In the genomic region with DNA sequence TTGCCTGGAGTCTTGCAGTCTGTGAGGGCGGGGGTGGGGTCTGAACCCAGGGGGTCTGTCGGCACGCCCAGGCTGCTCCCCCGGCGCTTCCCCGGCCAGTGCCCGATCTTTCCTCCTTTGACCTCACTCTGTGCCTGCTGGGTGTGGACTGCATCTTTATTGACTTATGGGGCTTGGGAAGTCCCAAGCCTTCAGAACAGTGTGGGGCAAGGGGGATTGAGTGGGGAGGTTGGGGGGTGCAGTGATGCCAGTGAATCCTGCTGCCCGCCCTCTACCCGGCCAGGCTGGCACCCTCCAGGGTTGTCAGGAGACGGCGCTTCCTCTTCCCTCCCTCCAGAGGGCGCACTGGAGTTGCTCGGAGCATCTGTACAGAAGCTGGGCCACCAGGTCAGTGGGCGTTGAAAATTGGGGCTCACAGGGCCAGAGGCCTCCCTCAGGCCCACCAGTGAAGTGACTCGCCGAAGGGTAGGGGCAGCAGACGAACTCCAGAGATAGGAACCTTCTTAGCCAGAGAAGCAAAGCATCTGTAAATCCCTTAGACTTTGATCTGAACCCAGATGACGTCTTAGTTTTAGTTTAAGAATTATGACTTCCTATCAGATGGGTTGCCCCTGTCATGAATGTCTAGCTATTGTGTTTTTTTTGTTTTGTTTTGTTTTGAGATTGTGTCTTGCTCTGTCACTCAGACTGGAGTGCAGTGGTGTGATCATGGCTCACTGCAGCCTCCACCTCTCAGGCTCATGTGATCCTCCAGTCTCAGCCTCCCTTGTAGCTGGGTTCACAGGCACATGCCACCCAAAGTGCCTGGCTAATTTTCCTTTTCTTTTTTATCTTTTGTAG, we compare ENCODE assay signal across 8 cellular contexts.
DNase-seq lines count a peak whose midpoint lies in the region; ATAC-seq and TF ChIP-seq lines count a peak whose summit lies in the region.

No MANE protein-coding gene starts in this region.

- no peak for TF ChIP-seq EP300 in sigmoid colon (IDR thresholded peaks at IDR 0.05)

- H3K36me3 ChIP-seq in PC-3 (ENCODE audit: low read depth, low read length) (no peaks in the 10 kb centered on the region), sigmoid colon (no peaks in the 10 kb centered on the region)

- TF ChIP-seq POLR2A in sigmoid colon (IDR thresholded peaks at IDR 0.05): no peak

- H3K4me1 ChIP-seq in PC-3 (ENCODE audit: insufficient read depth, low read length): no peaks in the 10 kb centered on the region
- peaks cover 0 to 10% (median 2%) of the 10 kb centered on the region in 4 donors for H3K4me1 ChIP-seq in sigmoid colon

- H3F3A ChIP-seq in PC-3 (ENCODE audit: low read length, unreplicated experiment): no peaks in the 10 kb centered on the region

- no peak overlapping the region for H3K4me2 ChIP-seq in PC-3 (ENCODE audit: low read length)

- no peaks in the 10 kb centered on the region for H3K9me3 ChIP-seq in PC-3 (ENCODE audit: low read length)
- H3K9me3 ChIP-seq in sigmoid colon: no peaks in the 10 kb centered on the region

- H3K4me3 ChIP-seq in PC-3 (ENCODE audit: low read length) (no peak overlapping the region), sigmoid colon (no peak overlapping the region)

- H3K27ac ChIP-seq in PC-3 (ENCODE audit: low read length) (no peak overlapping the region), sigmoid colon (no peak overlapping the region)

- no TSS peak for BruUV-seq in PC-3 (replicated peaks; lab: Mats Ljungman, UMichigan)

- no peaks in the 10 kb centered on the region for H3K27me3 ChIP-seq in PC-3 (ENCODE audit: low read length)
- H3K27me3 ChIP-seq in sigmoid colon: no peaks in the 10 kb centered on the region

- WGBS in sigmoid colon, 2 donors: 19 to 53% methylated on average over 18 of the region's 18 CpGs

- ATAC-seq in PC-3: peak; percentile 92
- ATAC-seq in activated T-helper 17 cell treated with anti-CD3 and anti-CD28 coated beads, Interleukin-2, amount 50 U/mL, for 72 hours (replicated peaks): peak; percentile 78
- no peak for ATAC-seq in HG02798 (IDR thresholded peaks at IDR 0.05; ENCODE audit: poor library complexity, unreplicated experiment)
- ATAC-seq in GM19328 (IDR thresholded peaks at IDR 0.05; ENCODE audit: unreplicated experiment): no peak

- H3K27me3 Mint-ChIP-seq in activated T-helper 17 cell treated with anti-CD3 and anti-CD28 coated beads, Interleukin-2, amount 50 U/mL, for 72 hours: peaks cover 7% of the 10 kb centered on the region
- peaks cover 11% of the 10 kb centered on the region for H3K27me3 Mint-ChIP-seq in glutamatergic neuron (ENCODE audit: unreplicated experiment)

- H3K9ac ChIP-seq in PC-3 (ENCODE audit: low read length): no peak overlapping the region

- peak; percentile 77 for TF ChIP-seq CTCF in PC-3 (conservative IDR thresholded peaks at IDR 0.05; ENCODE audit: low read depth, low read length)
- TF ChIP-seq CTCF in glutamatergic neuron (IDR thresholded peaks at IDR 0.05; ENCODE audit: partially characterized antibody, unreplicated experiment): peak; percentile 70
- peak in 3 of 4 experiments; percentile 41 to 61 (median 51) for TF ChIP-seq CTCF in sigmoid colon (IDR thresholded peaks at IDR 0.05)

- H3K36me3 Mint-ChIP-seq in activated T-helper 17 cell treated with anti-CD3 and anti-CD28 coated beads, Interleukin-2, amount 50 U/mL, for 72 hours (ENCODE audit: low read depth): no peaks in the 10 kb centered on the region
- no peaks in the 10 kb centered on the region for H3K36me3 Mint-ChIP-seq in glutamatergic neuron (ENCODE audit: unreplicated experiment)

- H3K4me3 Mint-ChIP-seq in activated T-helper 17 cell treated with anti-CD3 and anti-CD28 coated beads, Interleukin-2, amount 50 U/mL, for 72 hours: no peak overlapping the region
- no peak overlapping the region for H3K4me3 Mint-ChIP-seq in glutamatergic neuron (ENCODE audit: unreplicated experiment)

- POLR2A ChIA-PET in PC-3 (lab: Charles Lee; ENCODE audit: unreplicated experiment): no interaction called here

- H2AFZ ChIP-seq in PC-3 (ENCODE audit: low read length): no peak overlapping the region

- intact Hi-C loops in PC-3 (cut with micrococcal nuclease): no loop called here
- intact Hi-C loops in sigmoid colon (cut with DNase I): no loop called here

- no peaks in the 10 kb centered on the region for H3K4me1 Mint-ChIP-seq in activated T-helper 17 cell treated with anti-CD3 and anti-CD28 coated beads, Interleukin-2, amount 50 U/mL, for 72 hours
- peaks cover 45% of the 10 kb centered on the region for H3K4me1 Mint-ChIP-seq in glutamatergic neuron (ENCODE audit: low read depth, unreplicated experiment)

- H3K79me2 ChIP-seq in PC-3 (ENCODE audit: low read length): no peaks in the 10 kb centered on the region

- H4K20me1 ChIP-seq in PC-3 (ENCODE audit: low read length): no peaks in the 10 kb centered on the region

- CTCF ChIA-PET in PC-3 (lab: Charles Lee): no interaction called here

- no peaks in the 10 kb centered on the region for H3K9me2 ChIP-seq in PC-3 (replicated peaks; ENCODE audit: low read length)

- no peak overlapping the region for H3K27ac Mint-ChIP-seq in activated T-helper 17 cell treated with anti-CD3 and anti-CD28 coated beads, Interleukin-2, amount 50 U/mL, for 72 hours
- H3K27ac Mint-ChIP-seq in glutamatergic neuron (ENCODE audit: unreplicated experiment): no peak overlapping the region

- no peaks in the 10 kb centered on the region for H3K9me3 Mint-ChIP-seq in activated T-helper 17 cell treated with anti-CD3 and anti-CD28 coated beads, Interleukin-2, amount 50 U/mL, for 72 hours
- peaks cover 17% of the 10 kb centered on the region for H3K9me3 Mint-ChIP-seq in glutamatergic neuron (ENCODE audit: unreplicated experiment)

- DNase-seq in SIG-M5 treated with dmso at 0.1 percent for 504 hours (lab: John Stamatoyannopoulos, UW; ENCODE audit: unreplicated experiment) (peak; percentile 9), SIG-M5 (lab: John Stamatoyannopoulos, UW) (no peak), PC-3 (peak; percentile 49), glutamatergic neuron (peak; percentile 65), sigmoid colon (no peak)

Comparison
In these comparisons a context has a peak if more than half of its experiments do, and no peak if none do; other contexts are left out.
1. DNase-seq: peak in SIG-M5 treated with dmso at 0.1 percent for 504 hours (single experiment), PC-3 (single experiment) and glutamatergic neuron (single experiment); none in SIG-M5 (single experiment) and sigmoid colon (single experiment).
2. ATAC-seq: peak in PC-3 (single experiment) and activated T-helper 17 cell treated with anti-CD3 and anti-CD28 coated beads, Interleukin-2, amount 50 U/mL, for 72 hours (single experiment); none in HG02798 (single experiment) and GM19328 (single experiment).
3. Peak in every context shown above with its lines, with median percentiles within 50 percentile points of each other: CTCF ChIP-seq.